In genomic region chr1:19664453-19665043, GRCh38 we compare ENCODE assay signal across 8 cellular contexts. TPM values are rescaled to one million over a fixed set of nuclear protein-coding genes. Genes with fewer than 3 reads are reported as not detected.
DNase-seq lines count a peak whose midpoint lies in the region; ATAC-seq and TF ChIP-seq lines count a peak whose summit lies in the region.

Gene HTR6, plus strand, starts transcription at chr1:19664875. Its CDS starts 879 bp downstream, at chr1:19665754.

- peaks cover 0 to 1% of the 10 kb centered on the region in 2 donors for H3K36me3 Mint-ChIP-seq in CD14-positive monocyte

- no peak for ATAC-seq in HG02759 (IDR thresholded peaks at IDR 0.05; ENCODE audit: unreplicated experiment)

- H3K27me3 ChIP-seq in GM06990 (replicated peaks; ENCODE audit: control insufficient read depth, insufficient read depth, low read length), result no peaks in the 10 kb centered on the region; the same call in none of the 2 replicates
- no peaks in the 10 kb centered on the region for H3K27me3 ChIP-seq in OCI-LY1 (ENCODE audit: insufficient read depth, low read length)
- H3K27me3 ChIP-seq in prostate gland (replicated peaks; ENCODE audit: insufficient read depth), result peaks cover 12% of the 10 kb centered on the region

- DNase-seq in GM06990 (ENCODE audit: extremely low read depth, insufficient read length), result peak; percentile 49
- no peak for DNase-seq in choroid plexus epithelial cell (ENCODE audit: low read depth)
- no peak for DNase-seq in prostate gland (ENCODE audit: low spot score)
- no peak for DNase-seq in CD14-positive monocyte (ENCODE audit: low spot score)
- no peak for DNase-seq in cortex of kidney (lab: John Stamatoyannopoulos, UW)
- no peak for DNase-seq in NCI-H226

- no peaks in the 10 kb centered on the region for H3K36me3 ChIP-seq in GM06990 (ENCODE audit: control insufficient read depth, insufficient read depth, low read length)
- no peaks in the 10 kb centered on the region for H3K36me3 ChIP-seq in OCI-LY1 (ENCODE audit: insufficient read depth, low read length)
- no peaks in the 10 kb centered on the region for H3K36me3 ChIP-seq in prostate gland

- H3F3A ChIP-seq in OCI-LY1 (ENCODE audit: insufficient read depth, low read length), result no peaks in the 10 kb centered on the region

- no peak for TF ChIP-seq CTCF in GM06990 (IDR thresholded peaks at IDR 0.05; ENCODE audit: insufficient read depth, low read length, poor library complexity, severe bottlenecking)
- TF ChIP-seq CTCF in OCI-LY1 (IDR thresholded peaks at IDR 0.05; ENCODE audit: low read length), result no peak
- no peak for TF ChIP-seq CTCF in choroid plexus epithelial cell (conservative IDR thresholded peaks at IDR 0.05; ENCODE audit: low read depth, low read length)
- no peak for TF ChIP-seq CTCF in prostate gland (IDR thresholded peaks at IDR 0.05)
- no peak for TF ChIP-seq CTCF in CD14-positive monocyte (IDR thresholded peaks at IDR 0.05)

- peak within 1 kb of the TSS in 1 of 2 donors; percentile 76 for H3K4me3 Mint-ChIP-seq in CD14-positive monocyte

- H3K9ac ChIP-seq in OCI-LY1 (ENCODE audit: low read length), result no peak within 1 kb of the TSS

- no peak within 1 kb of the TSS for H2AFZ ChIP-seq in OCI-LY1 (ENCODE audit: low read length)

- no peaks in the 10 kb centered on the region for H4K20me1 ChIP-seq in OCI-LY1 (ENCODE audit: insufficient read depth, low read length)

- peak within 1 kb of the TSS; percentile 22; the same call in 1 of the 2 replicates for H3K4me2 ChIP-seq in OCI-LY1 (ENCODE audit: low read length)

- no peaks in the 10 kb centered on the region for H3K9me3 ChIP-seq in OCI-LY1 (ENCODE audit: low read length)
- H3K9me3 ChIP-seq in prostate gland, result no peaks in the 10 kb centered on the region

- no peaks in the 10 kb centered on the region for H3K9me2 ChIP-seq in OCI-LY1 (ENCODE audit: low read depth, low read length)

- 3% methylated on average over 53 of the region's 57 CpGs for WGBS in prostate gland

- H3K27ac ChIP-seq in OCI-LY1 (ENCODE audit: low read depth, low read length, poor library complexity, severe bottlenecking), result no peak within 1 kb of the TSS
- H3K27ac ChIP-seq in prostate gland, result no peak within 1 kb of the TSS

- H3K4me1 ChIP-seq in OCI-LY1 (ENCODE audit: insufficient read depth, low read length, severe bottlenecking) (no peaks in the 10 kb centered on the region), prostate gland (replicated peaks) (no peaks in the 10 kb centered on the region)

- H3K4me1 Mint-ChIP-seq in CD14-positive monocyte, result peaks cover 5% of the 10 kb centered on the region

- intact Hi-C loops in prostate gland (cut with DNase I) (loop anchor here (5.0 kb wide), 1 partner anchor 38 kb away; no protein-coding TSS in a partner anchor), CD14-positive monocyte (cut with micrococcal nuclease) (no loop called here)

- H3K27ac Mint-ChIP-seq in CD14-positive monocyte, result no peak within 1 kb of the TSS

- H3K4me3 ChIP-seq in GM06990 (replicated peaks; ENCODE audit: low read depth, low read length) (peak within 1 kb of the TSS; percentile 45), OCI-LY1 (ENCODE audit: low read depth, low read length, poor library complexity, severe bottlenecking) (no peak within 1 kb of the TSS), choroid plexus epithelial cell (ENCODE audit: low read depth, low read length) (peak within 1 kb of the TSS; percentile 14), prostate gland (peak within 1 kb of the TSS; percentile 10 to 32)

- peaks cover 0 to 23% (median 2%) of the 10 kb centered on the region in 7 donors for H3K9me3 Mint-ChIP-seq in CD14-positive monocyte

- no peaks in the 10 kb centered on the region for H3K79me2 ChIP-seq in OCI-LY1 (ENCODE audit: insufficient read depth, low read length)

- TF ChIP-seq POLR2A in prostate gland (IDR thresholded peaks at IDR 0.05), result no peak

- H3K27me3 Mint-ChIP-seq in CD14-positive monocyte (ENCODE audit: low read depth in 3 of 3), result peaks cover 54 to 82% (median 67%) of the 10 kb centered on the region in 3 donors

RNA-seq across cellular contexts. Expression of gene HTR6, which starts in this region (rescaled TPM):
- not detected for total RNA-seq in prostate gland
- not detected for polyA plus RNA-seq in CD14-positive monocyte
